ENCODE assay signal across 8 cellular contexts in genomic region chr1:111756124-111756513, GRCh38. TPM values are rescaled to one million over a fixed set of nuclear protein-coding genes. Genes with fewer than 3 reads are reported as not detected.
DNase-seq lines count a peak whose midpoint lies in the region; ATAC-seq, FAIRE-seq and TF ChIP-seq lines count a peak whose summit lies in the region.

No MANE protein-coding gene starts in this region.

- peak; percentile 11 for ATAC-seq in GM18502 (IDR thresholded peaks at IDR 0.05; ENCODE audit: poor library complexity, unreplicated experiment)
- peak; percentile 5 for ATAC-seq in HG03103 (IDR thresholded peaks at IDR 0.05; ENCODE audit: low read depth, unreplicated experiment)
- ATAC-seq in activated naive CD8-positive, alpha-beta T cell treated with anti-CD3 and anti-CD28 coated beads, Interleukin-2, amount 50 U/mL, for 24 hours: peak; percentile 5
- ATAC-seq in thoracic aorta (ENCODE audit: insufficient number of reproducible peaks, low FRiP score, low read depth): peak; percentile 12

- H3K9ac ChIP-seq in kidney (ENCODE audit: low read length in 2 of 2): peak overlapping the region; percentile 4 to 59

- no peak for DNase-seq in activated naive CD8-positive, alpha-beta T cell treated with anti-CD3 and anti-CD28 coated beads, Interleukin-2, amount 50 U/mL, for 24 hours
- DNase-seq in kidney: no peak
- DNase-seq in thoracic aorta (ENCODE audit: low spot score): no peak
- DNase-seq in occipital lobe (lab: John Stamatoyannopoulos, UW): no peak
- no peak for DNase-seq in NCI-H524 treated with DMSO at 0.1 percent for 48 hours (lab: John Stamatoyannopoulos, UW)
- no peak for DNase-seq in DMS 273 (lab: John Stamatoyannopoulos, UW; ENCODE audit: unreplicated experiment)

- peak overlapping the region; percentile 82 to 85 for H3K4me3 ChIP-seq in kidney (ENCODE audit: low read length in 2 of 2)
- H3K4me3 ChIP-seq in thoracic aorta: peak overlapping the region; percentile 95

- H3K27ac ChIP-seq in kidney (ENCODE audit: low read depth in 2 of 2, low read length in 2 of 2): peak overlapping the region; percentile 82 to 87
- H3K27ac ChIP-seq in thoracic aorta: peak overlapping the region; percentile 92 to 93

- peaks cover 8% of the 10 kb centered on the region in 2 donors for H3K4me1 ChIP-seq in kidney (ENCODE audit: control insufficient read depth in 1 of 2, insufficient read depth in 1 of 2, low read depth in 1 of 2, low read length in 2 of 2)
- H3K4me1 ChIP-seq in thoracic aorta (ENCODE audit: control insufficient read depth in 1 of 2, low read depth in 2 of 2): peaks cover 8 to 25% of the 10 kb centered on the region in 2 donors

- H3K36me3 Mint-ChIP-seq in activated naive CD8-positive, alpha-beta T cell treated with anti-CD3 and anti-CD28 coated beads, Interleukin-2, amount 50 U/mL, for 24 hours (ENCODE audit: low read depth): peaks cover 31% of the 10 kb centered on the region

- no peaks in the 10 kb centered on the region for H3K9me3 Mint-ChIP-seq in activated naive CD8-positive, alpha-beta T cell treated with anti-CD3 and anti-CD28 coated beads, Interleukin-2, amount 50 U/mL, for 24 hours

- H3K27me3 ChIP-seq in thoracic aorta (replicated peaks; ENCODE audit: insufficient read depth): no peaks in the 10 kb centered on the region

- no peaks in the 10 kb centered on the region for H3K27me3 Mint-ChIP-seq in activated naive CD8-positive, alpha-beta T cell treated with anti-CD3 and anti-CD28 coated beads, Interleukin-2, amount 50 U/mL, for 24 hours

- peak overlapping the region; percentile 98 for H3K4me3 Mint-ChIP-seq in activated naive CD8-positive, alpha-beta T cell treated with anti-CD3 and anti-CD28 coated beads, Interleukin-2, amount 50 U/mL, for 24 hours

- H3K4me1 Mint-ChIP-seq in activated naive CD8-positive, alpha-beta T cell treated with anti-CD3 and anti-CD28 coated beads, Interleukin-2, amount 50 U/mL, for 24 hours: peaks cover 39% of the 10 kb centered on the region

- FAIRE-seq in kidney (lab: Jason Lieb, UNC): no peak

- H3K36me3 ChIP-seq in kidney (ENCODE audit: control insufficient read depth in 1 of 2, insufficient read depth in 2 of 2, low read length in 2 of 2): peaks cover 7 to 17% of the 10 kb centered on the region in 2 donors
- peaks cover 6% of the 10 kb centered on the region for H3K36me3 ChIP-seq in thoracic aorta

- H3K27ac Mint-ChIP-seq in activated naive CD8-positive, alpha-beta T cell treated with anti-CD3 and anti-CD28 coated beads, Interleukin-2, amount 50 U/mL, for 24 hours: peak overlapping the region; percentile 99

- TF ChIP-seq CTCF in kidney (IDR thresholded peaks at IDR 0.05; ENCODE audit: borderline replicate concordance, extremely low read depth, insufficient read depth): no peak
- no peak for TF ChIP-seq CTCF in thoracic aorta (IDR thresholded peaks at IDR 0.05)

- intact Hi-C loops in kidney (cut with DNase I): loop anchor here (10.0 kb wide), 2 partner anchors 241 to 271 kb away; no protein-coding TSS in a partner anchor

- H3K9me3 ChIP-seq in kidney (ENCODE audit: control insufficient read depth in 1 of 2, low read length in 2 of 2): no peaks in the 10 kb centered on the region
- no peaks in the 10 kb centered on the region for H3K9me3 ChIP-seq in thoracic aorta

RNA-seq across cellular contexts. Expression of gene DDX20, which starts 0.4 kb away (rescaled TPM):
- total RNA-seq in kidney: 9.6 TPM
- polyA plus RNA-seq in kidney (ENCODE audit: insufficient read depth, low read depth, low replicate concordance): 5.5 TPM
- 10 to 100 TPM; 17.2 to 21.5 TPM for total RNA-seq in thoracic aorta
- total RNA-seq in occipital lobe: 22.6 TPM

RNA-seq across cellular contexts. Expression of gene INKA2, which starts 16.9 kb away (rescaled TPM):
- 5.6 TPM for total RNA-seq in kidney
- polyA plus RNA-seq in kidney (ENCODE audit: insufficient read depth, low read depth, low replicate concordance): 3.5 TPM
- 1 to 10 TPM; 3.8 to 7.3 TPM for total RNA-seq in thoracic aorta
- total RNA-seq in occipital lobe: 0.94 TPM
